Comparison of ENCODE assay signal across 1 cellular context in the genomic region with DNA sequence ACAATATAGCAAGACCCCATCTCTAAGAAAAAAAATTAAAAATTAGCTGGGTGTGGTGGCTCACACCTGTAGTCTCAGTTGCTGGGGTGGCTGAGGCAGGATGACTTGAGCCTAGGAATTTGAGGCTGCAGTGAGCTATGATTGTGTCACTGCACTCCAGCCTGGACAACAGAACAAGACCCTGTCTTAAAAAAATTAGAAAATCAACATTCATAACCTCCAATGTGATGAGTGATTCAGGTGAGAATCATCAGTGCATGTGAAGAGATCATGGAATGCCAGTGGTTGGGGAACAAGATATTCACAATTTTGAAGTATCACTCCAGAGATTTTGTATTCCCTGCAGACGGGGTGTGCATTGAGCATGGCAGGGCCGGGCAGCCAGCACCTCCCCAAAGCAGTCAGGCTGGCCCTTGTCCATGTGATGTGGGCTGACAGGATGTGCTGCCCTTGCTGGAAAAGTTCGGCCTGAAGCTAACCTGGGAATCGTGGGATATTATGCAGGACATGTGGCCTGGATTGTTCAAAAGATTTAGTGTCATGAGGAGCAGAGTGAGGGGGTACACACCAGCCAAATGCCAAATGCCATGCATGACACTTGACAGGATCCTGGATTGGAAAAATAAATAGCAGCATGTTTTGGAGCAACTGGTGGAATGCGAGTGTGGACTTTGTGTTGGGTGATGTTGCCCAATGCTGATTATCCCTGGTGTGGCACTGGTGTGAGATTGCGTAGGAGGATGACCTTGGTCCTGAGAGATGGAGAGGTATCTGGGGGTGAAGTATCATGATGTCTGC.
TF ChIP-seq lines count a peak whose summit lies in the region.

No MANE protein-coding gene starts in this region.

TF ChIP-seq in HepG2, 621 proteins besides CTCF, POLR2A, EP300 and RAD21 (continued from another document and continues in another):
- TF ChIP-seq, protein P1, sequence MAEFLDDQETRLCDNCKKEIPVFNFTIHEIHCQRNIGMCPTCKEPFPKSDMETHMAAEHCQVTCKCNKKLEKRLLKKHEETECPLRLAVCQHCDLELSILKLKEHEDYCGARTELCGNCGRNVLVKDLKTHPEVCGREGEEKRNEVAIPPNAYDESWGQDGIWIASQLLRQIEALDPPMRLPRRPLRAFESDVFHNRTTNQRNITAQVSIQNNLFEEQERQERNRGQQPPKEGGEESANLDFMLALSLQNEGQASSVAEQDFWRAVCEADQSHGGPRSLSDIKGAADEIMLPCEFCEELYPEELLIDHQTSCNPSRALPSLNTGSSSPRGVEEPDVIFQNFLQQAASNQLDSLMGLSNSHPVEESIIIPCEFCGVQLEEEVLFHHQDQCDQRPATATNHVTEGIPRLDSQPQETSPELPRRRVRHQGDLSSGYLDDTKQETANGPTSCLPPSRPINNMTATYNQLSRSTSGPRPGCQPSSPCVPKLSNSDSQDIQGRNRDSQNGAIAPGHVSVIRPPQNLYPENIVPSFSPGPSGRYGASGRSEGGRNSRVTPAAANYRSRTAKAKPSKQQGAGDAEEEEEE (CRISPR knock-in tag; IDR thresholded peaks at IDR 0.05; ENCODE audit: borderline replicate concordance): no peak
- TF ChIP-seq ZNF883 (CRISPR knock-in tag; IDR thresholded peaks at IDR 0.05; ENCODE audit: not compliant biosample characterization): no peak
- TF ChIP-seq ZNF619 (CRISPR knock-in tag; IDR thresholded peaks at IDR 0.05): no peak
- no peak for TF ChIP-seq ATM (IDR thresholded peaks at IDR 0.05; ENCODE audit: borderline replicate concordance)
- TF ChIP-seq MXD1 (CRISPR knock-in tag; IDR thresholded peaks at IDR 0.05): no peak
- TF ChIP-seq, protein P2, sequence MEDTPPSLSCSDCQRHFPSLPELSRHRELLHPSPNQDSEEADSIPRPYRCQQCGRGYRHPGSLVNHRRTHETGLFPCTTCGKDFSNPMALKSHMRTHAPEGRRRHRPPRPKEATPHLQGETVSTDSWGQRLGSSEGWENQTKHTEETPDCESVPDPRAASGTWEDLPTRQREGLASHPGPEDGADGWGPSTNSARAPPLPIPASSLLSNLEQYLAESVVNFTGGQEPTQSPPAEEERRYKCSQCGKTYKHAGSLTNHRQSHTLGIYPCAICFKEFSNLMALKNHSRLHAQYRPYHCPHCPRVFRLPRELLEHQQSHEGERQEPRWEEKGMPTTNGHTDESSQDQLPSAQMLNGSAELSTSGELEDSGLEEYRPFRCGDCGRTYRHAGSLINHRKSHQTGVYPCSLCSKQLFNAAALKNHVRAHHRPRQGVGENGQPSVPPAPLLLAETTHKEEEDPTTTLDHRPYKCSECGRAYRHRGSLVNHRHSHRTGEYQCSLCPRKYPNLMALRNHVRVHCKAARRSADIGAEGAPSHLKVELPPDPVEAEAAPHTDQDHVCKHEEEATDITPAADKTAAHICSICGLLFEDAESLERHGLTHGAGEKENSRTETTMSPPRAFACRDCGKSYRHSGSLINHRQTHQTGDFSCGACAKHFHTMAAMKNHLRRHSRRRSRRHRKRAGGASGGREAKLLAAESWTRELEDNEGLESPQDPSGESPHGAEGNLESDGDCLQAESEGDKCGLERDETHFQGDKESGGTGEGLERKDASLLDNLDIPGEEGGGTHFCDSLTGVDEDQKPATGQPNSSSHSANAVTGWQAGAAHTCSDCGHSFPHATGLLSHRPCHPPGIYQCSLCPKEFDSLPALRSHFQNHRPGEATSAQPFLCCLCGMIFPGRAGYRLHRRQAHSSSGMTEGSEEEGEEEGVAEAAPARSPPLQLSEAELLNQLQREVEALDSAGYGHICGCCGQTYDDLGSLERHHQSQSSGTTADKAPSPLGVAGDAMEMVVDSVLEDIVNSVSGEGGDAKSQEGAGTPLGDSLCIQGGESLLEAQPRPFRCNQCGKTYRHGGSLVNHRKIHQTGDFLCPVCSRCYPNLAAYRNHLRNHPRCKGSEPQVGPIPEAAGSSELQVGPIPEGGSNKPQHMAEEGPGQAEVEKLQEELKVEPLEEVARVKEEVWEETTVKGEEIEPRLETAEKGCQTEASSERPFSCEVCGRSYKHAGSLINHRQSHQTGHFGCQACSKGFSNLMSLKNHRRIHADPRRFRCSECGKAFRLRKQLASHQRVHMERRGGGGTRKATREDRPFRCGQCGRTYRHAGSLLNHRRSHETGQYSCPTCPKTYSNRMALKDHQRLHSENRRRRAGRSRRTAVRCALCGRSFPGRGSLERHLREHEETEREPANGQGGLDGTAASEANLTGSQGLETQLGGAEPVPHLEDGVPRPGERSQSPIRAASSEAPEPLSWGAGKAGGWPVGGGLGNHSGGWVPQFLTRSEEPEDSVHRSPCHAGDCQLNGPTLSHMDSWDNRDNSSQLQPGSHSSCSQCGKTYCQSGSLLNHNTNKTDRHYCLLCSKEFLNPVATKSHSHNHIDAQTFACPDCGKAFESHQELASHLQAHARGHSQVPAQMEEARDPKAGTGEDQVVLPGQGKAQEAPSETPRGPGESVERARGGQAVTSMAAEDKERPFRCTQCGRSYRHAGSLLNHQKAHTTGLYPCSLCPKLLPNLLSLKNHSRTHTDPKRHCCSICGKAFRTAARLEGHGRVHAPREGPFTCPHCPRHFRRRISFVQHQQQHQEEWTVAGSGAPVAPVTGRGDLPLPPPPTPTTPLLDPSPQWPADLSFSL (CRISPR knock-in tag; IDR thresholded peaks at IDR 0.05): peak; percentile 91
- TF ChIP-seq, protein P3, sequence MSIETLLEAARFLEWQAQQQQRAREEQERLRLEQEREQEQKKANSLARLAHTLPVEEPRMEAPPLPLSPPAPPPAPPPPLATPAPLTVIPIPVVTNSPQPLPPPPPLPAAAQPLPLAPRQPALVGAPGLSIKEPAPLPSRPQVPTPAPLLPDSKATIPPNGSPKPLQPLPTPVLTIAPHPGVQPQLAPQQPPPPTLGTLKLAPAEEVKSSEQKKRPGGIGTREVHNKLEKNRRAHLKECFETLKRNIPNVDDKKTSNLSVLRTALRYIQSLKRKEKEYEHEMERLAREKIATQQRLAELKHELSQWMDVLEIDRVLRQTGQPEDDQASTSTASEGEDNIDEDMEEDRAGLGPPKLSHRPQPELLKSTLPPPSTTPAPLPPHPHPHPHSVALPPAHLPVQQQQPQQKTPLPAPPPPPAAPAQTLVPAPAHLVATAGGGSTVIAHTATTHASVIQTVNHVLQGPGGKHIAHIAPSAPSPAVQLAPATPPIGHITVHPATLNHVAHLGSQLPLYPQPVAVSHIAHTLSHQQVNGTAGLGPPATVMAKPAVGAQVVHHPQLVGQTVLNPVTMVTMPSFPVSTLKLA (IDR thresholded peaks at IDR 0.05): peak; percentile 76
- TF ChIP-seq PITX1 (CRISPR knock-in tag; IDR thresholded peaks at IDR 0.05): peak; percentile 95
- TF ChIP-seq, protein P4, sequence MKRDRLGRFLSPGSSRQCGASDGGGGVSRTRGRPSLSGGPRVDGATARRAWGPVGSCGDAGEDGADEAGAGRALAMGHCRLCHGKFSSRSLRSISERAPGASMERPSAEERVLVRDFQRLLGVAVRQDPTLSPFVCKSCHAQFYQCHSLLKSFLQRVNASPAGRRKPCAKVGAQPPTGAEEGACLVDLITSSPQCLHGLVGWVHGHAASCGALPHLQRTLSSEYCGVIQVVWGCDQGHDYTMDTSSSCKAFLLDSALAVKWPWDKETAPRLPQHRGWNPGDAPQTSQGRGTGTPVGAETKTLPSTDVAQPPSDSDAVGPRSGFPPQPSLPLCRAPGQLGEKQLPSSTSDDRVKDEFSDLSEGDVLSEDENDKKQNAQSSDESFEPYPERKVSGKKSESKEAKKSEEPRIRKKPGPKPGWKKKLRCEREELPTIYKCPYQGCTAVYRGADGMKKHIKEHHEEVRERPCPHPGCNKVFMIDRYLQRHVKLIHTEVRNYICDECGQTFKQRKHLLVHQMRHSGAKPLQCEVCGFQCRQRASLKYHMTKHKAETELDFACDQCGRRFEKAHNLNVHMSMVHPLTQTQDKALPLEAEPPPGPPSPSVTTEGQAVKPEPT (CRISPR knock-in tag; IDR thresholded peaks at IDR 0.05; ENCODE audit: low read depth): peak; percentile 7; the same call in 1 of the 2 replicates
- TF ChIP-seq GATAD1 (CRISPR knock-in tag; IDR thresholded peaks at IDR 0.05): peak; percentile 71
- TF ChIP-seq FOXJ3 (CRISPR knock-in tag; IDR thresholded peaks at IDR 0.05; ENCODE audit: borderline replicate concordance): peak; percentile 92; the same call in 1 of the 2 replicates
- peak; percentile 75; the same call in 1 of the 2 replicates for TF ChIP-seq DMAP1 (CRISPR knock-in tag; IDR thresholded peaks at IDR 0.05)
- no peak for TF ChIP-seq SNAPC2 (CRISPR knock-in tag; IDR thresholded peaks at IDR 0.05)
- peak; percentile 38; the same call in 1 of the 2 replicates for TF ChIP-seq HNF1A (IDR thresholded peaks at IDR 0.05; ENCODE audit: low read depth)
- peak; percentile 68; the same call in 1 of the 2 replicates for TF ChIP-seq HNF1A (CRISPR knock-in tag; IDR thresholded peaks at IDR 0.05; ENCODE audit: borderline replicate concordance)
- no peak for TF ChIP-seq PRDM4 (CRISPR knock-in tag; IDR thresholded peaks at IDR 0.05; ENCODE audit: borderline replicate concordance)
- no peak for TF ChIP-seq NR1H2 (CRISPR knock-in tag; IDR thresholded peaks at IDR 0.05; ENCODE audit: borderline replicate concordance, low read depth)
- TF ChIP-seq SMAD1 (CRISPR knock-in tag; IDR thresholded peaks at IDR 0.05; ENCODE audit: borderline replicate concordance, low read depth): 0 out of 2 replicates have a peak, but pooled peaks have one; percentile 44
- peak; percentile 76; the same call in 1 of the 2 replicates for TF ChIP-seq NFAT5 (CRISPR knock-in tag; IDR thresholded peaks at IDR 0.05)
- no peak for TF ChIP-seq HNRNPL (IDR thresholded peaks at IDR 0.05; ENCODE audit: low read depth, low read length)
